6 cellular contexts compared by ENCODE assay signal in the genomic region with DNA sequence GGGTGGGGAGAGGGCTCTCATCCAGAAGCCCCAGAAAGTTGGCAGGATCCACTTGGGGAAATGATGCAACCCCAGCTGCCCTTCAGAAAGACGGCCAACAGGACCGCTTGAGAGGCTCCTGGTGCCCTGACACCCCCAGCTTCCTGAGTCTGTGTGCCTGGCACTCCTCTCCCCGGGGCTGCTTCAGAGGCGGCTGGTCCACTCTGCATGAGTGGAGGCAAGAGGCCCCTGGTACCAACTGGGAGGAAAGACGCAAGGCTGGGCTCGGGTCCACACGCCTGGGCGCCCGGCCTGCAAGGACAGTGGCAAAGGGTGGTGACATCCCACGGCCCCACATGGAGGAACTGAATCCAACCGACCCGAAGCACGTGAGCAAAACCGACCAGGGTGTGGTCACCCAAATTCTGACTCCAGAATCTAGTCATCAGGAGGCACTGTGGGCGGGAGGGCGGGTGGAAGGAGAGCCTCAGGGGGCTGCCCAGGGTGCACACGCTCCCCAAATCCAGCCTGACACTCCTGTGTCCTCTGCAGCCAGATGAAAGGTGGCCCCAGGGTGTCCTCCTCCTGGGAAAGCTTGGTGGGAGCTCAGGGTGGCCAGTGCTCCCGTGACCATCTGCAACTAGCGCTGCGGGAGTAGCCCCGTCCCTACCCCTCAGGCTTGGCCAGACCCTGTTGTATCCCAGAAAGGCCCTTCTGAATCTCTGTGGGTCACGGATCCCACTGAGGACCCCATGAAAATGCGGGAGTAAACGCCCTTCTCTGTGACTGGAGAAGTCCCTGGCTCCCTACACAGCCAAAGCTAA. TPM values are rescaled to one million over a fixed set of nuclear protein-coding genes. Genes with fewer than 3 reads are reported as not detected.
DNase-seq lines count a peak whose midpoint lies in the region; ATAC-seq and TF ChIP-seq lines count a peak whose summit lies in the region.

No MANE protein-coding gene starts in this region.

- ATAC-seq in omental fat pad (ENCODE audit: low FRiP score): peak; percentile 16
- ATAC-seq in activated CD4-positive, CD25-positive, alpha-beta regulatory T cell treated with anti-CD3 and anti-CD28 coated beads, Interleukin-2, amount 50 U/mL, for 24 hours: no peak

- peak overlapping the region; percentile 63 to 74 for H3K27ac ChIP-seq in breast epithelium

- H3K27me3 Mint-ChIP-seq in nephron progenitor cell (ENCODE audit: low read depth, poor library complexity): no peaks in the 10 kb centered on the region

- no peak overlapping the region for H3K27ac Mint-ChIP-seq in nephron progenitor cell

- intact Hi-C loops in breast epithelium (cut with DNase I; ENCODE audit: low total_unique reads): no loop called here

- H3K36me3 Mint-ChIP-seq in nephron progenitor cell (ENCODE audit: low read depth): peaks cover 11% of the 10 kb centered on the region

- H3K36me3 ChIP-seq in breast epithelium: peaks cover 23% of the 10 kb centered on the region

- no peaks in the 10 kb centered on the region for H3K9me3 ChIP-seq in breast epithelium

- TF ChIP-seq POLR2A in breast epithelium (IDR thresholded peaks at IDR 0.05): no peak

- no peaks in the 10 kb centered on the region for H3K27me3 ChIP-seq in breast epithelium

- DNase-seq in HUDEP-2 (lab: John Stamatoyannopoulos, UW; ENCODE audit: unreplicated experiment in 76 of 76) (peak in 74 of 76 experiments; percentile 47 to 89 (median 79)), breast epithelium (ENCODE audit: low spot score in 2 of 2) (no peak), omental fat pad (ENCODE audit: low spot score) (no peak), D341Med (ENCODE audit: low spot score) (no peak), nephron progenitor cell (no peak)

- H3K4me3 Mint-ChIP-seq in nephron progenitor cell: no peak overlapping the region

- peak overlapping the region; percentile 55 to 88 (median 60) for H3K4me3 ChIP-seq in breast epithelium

- TF ChIP-seq CTCF in breast epithelium (IDR thresholded peaks at IDR 0.05): no peak
- no peak for TF ChIP-seq CTCF in omental fat pad (IDR thresholded peaks at IDR 0.05)
- no peak for TF ChIP-seq CTCF in nephron progenitor cell (IDR thresholded peaks at IDR 0.05)

- H3K4me1 ChIP-seq in breast epithelium: peaks cover 9 to 15% of the 10 kb centered on the region in 2 donors

- no peaks in the 10 kb centered on the region for H3K9me3 Mint-ChIP-seq in nephron progenitor cell

- peaks cover 19% of the 10 kb centered on the region for H3K4me1 Mint-ChIP-seq in nephron progenitor cell

RNA-seq across cellular contexts. Expression of gene RNH1, which starts 3.7 kb away (rescaled TPM):
- total RNA-seq in breast epithelium: 100 to 1,000 TPM; 139 to 249 (median 209) TPM
- total RNA-seq in omental fat pad: 100 to 1,000 TPM; 218 to 259 (median 230) TPM

RNA-seq across cellular contexts. Expression of gene HRAS, which starts 32.0 kb away (rescaled TPM):
- total RNA-seq in breast epithelium (10 to 100 TPM; 33.2 to 50.1 (median 33.4) TPM), omental fat pad (10 to 100 TPM; 30.1 to 44.9 (median 35.0) TPM)

RNA-seq across cellular contexts. Expression of gene LRRC56, which starts 33.9 kb away (rescaled TPM):
- 1 to 10 TPM in 2 of 3 donors, under 1 TPM in 1; 0.16 to 1.6 (median 1.3) TPM for total RNA-seq in breast epithelium
- total RNA-seq in omental fat pad: under 1 TPM in 3 of 4 donors, not detected in 1; 0.24 to 0.38 (median 0.32) TPM

RNA-seq across cellular contexts. Expression of gene PTDSS2, which starts 53.3 kb away (rescaled TPM):
- total RNA-seq in breast epithelium: 10 to 100 TPM; 23.8 to 53.7 (median 33.1) TPM
- total RNA-seq in omental fat pad: 10 to 100 TPM; 33.0 to 45.2 (median 39.0) TPM

RNA-seq across cellular contexts. Expression of gene LMNTD2, which starts 57.2 kb away (rescaled TPM):
- total RNA-seq in breast epithelium (1 to 10 TPM; 2.6 to 6.1 (median 5.2) TPM), omental fat pad (1 to 10 TPM in 3 of 4 donors, under 1 TPM in 1; 0.95 to 5.5 (median 1.7) TPM)

Comparison
In these comparisons a context has a peak if more than half of its experiments do, and no peak if none do; other contexts are left out.
1. DNase-seq: peak in HUDEP-2 (74 of 76); none in breast epithelium (0 of 2), omental fat pad (single experiment), D341Med (single experiment) and nephron progenitor cell (single experiment).